ENCODE assay signal across 22 cellular contexts in genomic region chr2:60520917-60521539, GRCh38. TPM values are rescaled to one million over a fixed set of nuclear protein-coding genes. Genes with fewer than 3 reads are reported as not detected.
DNase-seq lines count a peak whose midpoint lies in the region; ATAC-seq and TF ChIP-seq lines count a peak whose summit lies in the region.
"Had no signal": no experiment of that assay in that cellular context is flagged by ENCODE, and none has a peak within 500 bp of the region (broad histone marks: within the 10 kb centered on the region; RNA-seq: fewer than 3 reads in every experiment).

No MANE protein-coding gene starts in this region.

- H3K27ac ChIP-seq in HEK293 (ENCODE audit: extremely low read depth, low read depth, low read length) (no peak overlapping the region), VCaP (peak overlapping the region; percentile 79; the same call in 1 of the 2 replicates), smooth muscle cell (ENCODE audit: low read depth) (peak overlapping the region; percentile 88)
- H3K27ac ChIP-seq: RWPE1, testis, vagina, WERI-Rb-1 had no signal

- TF ChIP-seq CTCF in HEK293 (tag by site-specific recombination; IDR thresholded peaks at IDR 0.05) (no peak), VCaP (conservative IDR thresholded peaks at IDR 0.05) (no peak), smooth muscle cell (IDR thresholded peaks at IDR 0.05; ENCODE audit: borderline replicate concordance, insufficient read depth, poor library complexity, severe bottlenecking) (no peak)

- H3K9me3 ChIP-seq in HEK293 (ENCODE audit: control insufficient read depth, insufficient read depth, low read depth, low read length) (no peaks in the 10 kb centered on the region), smooth muscle cell (replicated peaks; ENCODE audit: low read depth) (no peaks in the 10 kb centered on the region)
- H3K9me3 ChIP-seq: testis, vagina had no signal

- peaks cover 20% of the 10 kb centered on the region for H4K20me1 ChIP-seq in smooth muscle cell (ENCODE audit: low read depth)

- H3F3A ChIP-seq in smooth muscle cell (ENCODE audit: low read depth) = peaks cover 16% of the 10 kb centered on the region

- ATAC-seq in left ventricle myocardium superior (peak; percentile 56), HG03378 (IDR thresholded peaks at IDR 0.05; ENCODE audit: unreplicated experiment) (no peak)

- WGBS in smooth muscle cell (ENCODE audit: low lambda C conversion rate) = 84% methylated on average over 9 of the region's 9 CpGs

- H3K36me3 ChIP-seq in HEK293 (ENCODE audit: control insufficient read depth in 2 of 2, insufficient read depth in 1 of 2, low read length in 2 of 2) (peaks cover 0 to 5% of the 10 kb centered on the region in 2 experiments; a peak in 1 of 3 replicates), smooth muscle cell (ENCODE audit: low read depth) (no peaks in the 10 kb centered on the region)
- H3K36me3 ChIP-seq: vagina had no signal

- no peaks in the 10 kb centered on the region for H3K27me3 ChIP-seq in smooth muscle cell (ENCODE audit: low read depth)
- H3K27me3 ChIP-seq: testis, vagina had no signal

- H3K4me3 ChIP-seq in HEK293 (ENCODE audit: low read depth, low read length) (no peak overlapping the region), smooth muscle cell (no peak overlapping the region)
- H3K4me3 ChIP-seq: testis, vagina had no signal

- peak overlapping the region; percentile 3 for H3K4me2 ChIP-seq in smooth muscle cell

- H3K9ac ChIP-seq in smooth muscle cell (ENCODE audit: low read depth) = no peak overlapping the region

- DNase-seq in left ventricle myocardium superior (no peak), smooth muscle cell (lab: John Stamatoyannopoulos, UW; ENCODE audit: unreplicated experiment) (no peak), LoVo (ENCODE audit: low spot score) (no peak), inferior parietal cortex (ENCODE audit: extremely low spot score) (no peak)
- DNase-seq: activated naive CD4-positive, alpha-beta T cell treated with anti-CD3 and anti-CD28 coated beads, Interleukin-2, amount 10 ng/mL, durations not matched to agents 7 days and 5 days; amniotic stem cell; dermis blood vessel endothelial cell; kidney glomerular epithelial cell; mammary epithelial cell; NCI-H1092; NCI-H187 treated with DMSO at 0.1 percent for 48 hours; NCI-H226; NCI-H748 treated with DMSO at 0.1 percent for 48 hours; stimulated activated CD4-positive, alpha-beta T cell treated with anti-CD3 and anti-CD28 coated beads, Interleukin-4, amount 100 ng/mL, for 1 hour; stimulated activated naive CD4-positive, alpha-beta T cell; testis; WERI-Rb-1 had no signal

- H3K4me1 ChIP-seq in HEK293 (ENCODE audit: control insufficient read depth, insufficient read depth, low read length) (peaks cover 14% of the 10 kb centered on the region), smooth muscle cell (ENCODE audit: low read depth) (peaks cover 13% of the 10 kb centered on the region)
- H3K4me1 ChIP-seq: testis had no signal

- intact Hi-C loops in left ventricle myocardium superior (cut with micrococcal nuclease) = no loop called here

- peaks cover 65% of the 10 kb centered on the region for H3K79me2 ChIP-seq in smooth muscle cell (ENCODE audit: low read depth)

- POLR2A ChIA-PET in HEK293 (lab: Yijun Ruan, JAX) = no interaction called here

- CTCF ChIA-PET in HEK293 (lab: Yijun Ruan, JAX) = interaction anchor here (0.6 to 0.7 kb wide), 3 partner anchors 10 to 64 kb away, joined by 3 read pairs; no protein-coding TSS in a partner anchor

- H2AFZ ChIP-seq in smooth muscle cell (ENCODE audit: low read depth) = no peak overlapping the region

TF ChIP-seq in HEK293, 187 proteins besides CTCF, POLR2A, EP300 and RAD21:
- TF ChIP-seq ZNF394 (tag by site-specific recombination; IDR thresholded peaks at IDR 0.05; ENCODE audit: borderline replicate concordance) = no peak
- peak; percentile 93 for TF ChIP-seq ZSCAN4 (tag by site-specific recombination; IDR thresholded peaks at IDR 0.05)

RNA-seq across cellular contexts. Expression of gene BCL11A, which starts 32.4 kb away (rescaled TPM):
- total RNA-seq in left ventricle myocardium superior (31.2 TPM), smooth muscle cell (5.2 and 15.8 TPM in 2 replicates)
- 19.8 and 20.0 TPM in 2 replicates for polyA plus RNA-seq in smooth muscle cell
